ENCODE assay signal across 1 cellular context in the genomic region with DNA sequence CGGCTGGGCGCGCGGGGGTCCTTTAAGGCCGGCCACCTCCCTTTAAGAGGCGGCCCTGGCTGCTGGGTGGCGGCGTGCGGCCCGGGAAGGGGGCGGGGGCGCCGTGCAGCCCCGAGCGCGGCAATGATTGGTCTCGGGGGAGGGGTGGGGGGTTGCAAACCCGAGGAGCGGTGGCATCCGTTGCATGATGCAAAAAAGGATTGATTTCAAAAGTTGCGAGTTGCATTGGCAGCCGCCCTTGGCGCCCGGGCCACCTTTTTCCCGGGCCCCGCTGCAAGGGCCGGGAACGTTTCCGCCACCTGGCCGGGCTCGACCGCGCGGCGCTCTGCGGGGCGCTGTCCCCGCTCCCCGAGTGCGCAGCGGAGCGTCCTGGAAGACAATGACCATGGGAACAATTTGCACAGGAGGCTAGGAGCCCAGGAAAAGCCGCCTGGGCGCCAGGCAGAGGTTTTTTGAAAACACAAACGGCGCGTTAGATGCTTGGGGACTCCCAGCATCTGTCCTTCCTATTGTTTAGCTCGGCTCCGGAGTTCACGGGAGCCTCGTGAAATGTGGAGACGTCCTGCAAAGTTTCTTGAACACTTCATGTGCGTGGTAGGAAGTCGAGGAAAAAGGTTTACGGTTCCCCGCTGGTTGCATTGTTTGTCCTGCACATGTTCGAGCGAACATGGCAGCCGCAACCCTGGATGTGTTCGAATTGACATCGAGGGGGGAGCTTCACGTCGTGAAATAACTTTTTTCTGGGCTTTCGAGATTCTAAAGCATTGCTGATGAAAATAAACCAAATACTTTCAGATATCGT.
A peak's percentile ranks its signal among the peaks of the same experiment; 100 is the strongest.
TF ChIP-seq lines count a peak whose summit lies in the region.

A gene with protein sequence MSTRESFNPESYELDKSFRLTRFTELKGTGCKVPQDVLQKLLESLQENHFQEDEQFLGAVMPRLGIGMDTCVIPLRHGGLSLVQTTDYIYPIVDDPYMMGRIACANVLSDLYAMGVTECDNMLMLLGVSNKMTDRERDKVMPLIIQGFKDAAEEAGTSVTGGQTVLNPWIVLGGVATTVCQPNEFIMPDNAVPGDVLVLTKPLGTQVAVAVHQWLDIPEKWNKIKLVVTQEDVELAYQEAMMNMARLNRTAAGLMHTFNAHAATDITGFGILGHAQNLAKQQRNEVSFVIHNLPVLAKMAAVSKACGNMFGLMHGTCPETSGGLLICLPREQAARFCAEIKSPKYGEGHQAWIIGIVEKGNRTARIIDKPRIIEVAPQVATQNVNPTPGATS (minus strand): TSS at position 78 of the 802 bp plus-strand sequence. CDS start 3,343 bp downstream, outside the sequence.

TF ChIP-seq in WTC11, 78 proteins besides CTCF, POLR2A, EP300 and RAD21 (continued from another document and continues in another):
- TF ChIP-seq MXD4 (CRISPR knock-in tag; IDR thresholded peaks at IDR 0.05; ENCODE audit: borderline replicate concordance) (no peak), OVOL2 (CRISPR knock-in tag; IDR thresholded peaks at IDR 0.05; ENCODE audit: borderline replicate concordance) (no peak), ZNF121 (CRISPR knock-in tag; IDR thresholded peaks at IDR 0.05) (no peak), TP53 (CRISPR knock-in tag; IDR thresholded peaks at IDR 0.05) (no peak), SMAD3 (CRISPR knock-in tag; IDR thresholded peaks at IDR 0.05; ENCODE audit: borderline replicate concordance) (no peak), ZNF317 (CRISPR knock-in tag; IDR thresholded peaks at IDR 0.05; ENCODE audit: borderline replicate concordance, low read depth) (no peak), TCF7 (CRISPR knock-in tag; IDR thresholded peaks at IDR 0.05; ENCODE audit: low read depth) (no peak), RELA (CRISPR knock-in tag; IDR thresholded peaks at IDR 0.05; ENCODE audit: borderline replicate concordance) (no peak), GRHL2 (CRISPR knock-in tag; IDR thresholded peaks at IDR 0.05; ENCODE audit: insufficient replicate concordance, severe bottlenecking) (no peak), FOXP1 (CRISPR knock-in tag; IDR thresholded peaks at IDR 0.05; ENCODE audit: borderline replicate concordance) (peak; percentile 29; the same call in 1 of the 2 replicates), CREM (CRISPR knock-in tag; IDR thresholded peaks at IDR 0.05) (no peak), ELF4 (CRISPR knock-in tag; IDR thresholded peaks at IDR 0.05; ENCODE audit: low read depth) (no peak), ZNF263 (CRISPR knock-in tag; IDR thresholded peaks at IDR 0.05; ENCODE audit: low read depth) (no peak), GABPB1 (CRISPR knock-in tag; IDR thresholded peaks at IDR 0.05) (peak; percentile 88), MYBL2 (CRISPR knock-in tag; IDR thresholded peaks at IDR 0.05) (peak; percentile 92), GTF2I (CRISPR knock-in tag; conservative IDR thresholded peaks at IDR 0.05) (no peak), ZNF671 (CRISPR knock-in tag; IDR thresholded peaks at IDR 0.05) (no peak), CBFB (CRISPR knock-in tag; IDR thresholded peaks at IDR 0.05; ENCODE audit: low read depth) (no peak), NFYB (CRISPR knock-in tag; conservative IDR thresholded peaks at IDR 0.05; ENCODE audit: low read depth) (no peak), NR1H2 (CRISPR knock-in tag; IDR thresholded peaks at IDR 0.05) (no peak), FOXK1 (CRISPR knock-in tag; IDR thresholded peaks at IDR 0.05) (peak; percentile 41; the same call in 1 of the 2 replicates), JAZF1 (CRISPR knock-in tag; IDR thresholded peaks at IDR 0.05) (no peak), NR3C1 (CRISPR knock-in tag; conservative IDR thresholded peaks at IDR 0.05; ENCODE audit: low read depth) (no peak)
- TF ChIP-seq, protein P1, sequence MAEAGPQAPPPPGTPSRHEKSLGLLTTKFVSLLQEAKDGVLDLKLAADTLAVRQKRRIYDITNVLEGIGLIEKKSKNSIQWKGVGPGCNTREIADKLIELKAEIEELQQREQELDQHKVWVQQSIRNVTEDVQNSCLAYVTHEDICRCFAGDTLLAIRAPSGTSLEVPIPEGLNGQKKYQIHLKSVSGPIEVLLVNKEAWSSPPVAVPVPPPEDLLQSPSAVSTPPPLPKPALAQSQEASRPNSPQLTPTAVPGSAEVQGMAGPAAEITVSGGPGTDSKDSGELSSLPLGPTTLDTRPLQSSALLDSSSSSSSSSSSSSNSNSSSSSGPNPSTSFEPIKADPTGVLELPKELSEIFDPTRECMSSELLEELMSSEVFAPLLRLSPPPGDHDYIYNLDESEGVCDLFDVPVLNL (CRISPR knock-in tag; IDR thresholded peaks at IDR 0.05; ENCODE audit: borderline replicate concordance, low read depth), result no peak
- TF ChIP-seq, protein P2, sequence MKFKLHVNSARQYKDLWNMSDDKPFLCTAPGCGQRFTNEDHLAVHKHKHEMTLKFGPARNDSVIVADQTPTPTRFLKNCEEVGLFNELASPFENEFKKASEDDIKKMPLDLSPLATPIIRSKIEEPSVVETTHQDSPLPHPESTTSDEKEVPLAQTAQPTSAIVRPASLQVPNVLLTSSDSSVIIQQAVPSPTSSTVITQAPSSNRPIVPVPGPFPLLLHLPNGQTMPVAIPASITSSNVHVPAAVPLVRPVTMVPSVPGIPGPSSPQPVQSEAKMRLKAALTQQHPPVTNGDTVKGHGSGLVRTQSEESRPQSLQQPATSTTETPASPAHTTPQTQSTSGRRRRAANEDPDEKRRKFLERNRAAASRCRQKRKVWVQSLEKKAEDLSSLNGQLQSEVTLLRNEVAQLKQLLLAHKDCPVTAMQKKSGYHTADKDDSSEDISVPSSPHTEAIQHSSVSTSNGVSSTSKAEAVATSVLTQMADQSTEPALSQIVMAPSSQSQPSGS (CRISPR knock-in tag; IDR thresholded peaks at IDR 0.05; ENCODE audit: borderline replicate concordance, low read depth), result no peak
- TF ChIP-seq, protein P3, sequence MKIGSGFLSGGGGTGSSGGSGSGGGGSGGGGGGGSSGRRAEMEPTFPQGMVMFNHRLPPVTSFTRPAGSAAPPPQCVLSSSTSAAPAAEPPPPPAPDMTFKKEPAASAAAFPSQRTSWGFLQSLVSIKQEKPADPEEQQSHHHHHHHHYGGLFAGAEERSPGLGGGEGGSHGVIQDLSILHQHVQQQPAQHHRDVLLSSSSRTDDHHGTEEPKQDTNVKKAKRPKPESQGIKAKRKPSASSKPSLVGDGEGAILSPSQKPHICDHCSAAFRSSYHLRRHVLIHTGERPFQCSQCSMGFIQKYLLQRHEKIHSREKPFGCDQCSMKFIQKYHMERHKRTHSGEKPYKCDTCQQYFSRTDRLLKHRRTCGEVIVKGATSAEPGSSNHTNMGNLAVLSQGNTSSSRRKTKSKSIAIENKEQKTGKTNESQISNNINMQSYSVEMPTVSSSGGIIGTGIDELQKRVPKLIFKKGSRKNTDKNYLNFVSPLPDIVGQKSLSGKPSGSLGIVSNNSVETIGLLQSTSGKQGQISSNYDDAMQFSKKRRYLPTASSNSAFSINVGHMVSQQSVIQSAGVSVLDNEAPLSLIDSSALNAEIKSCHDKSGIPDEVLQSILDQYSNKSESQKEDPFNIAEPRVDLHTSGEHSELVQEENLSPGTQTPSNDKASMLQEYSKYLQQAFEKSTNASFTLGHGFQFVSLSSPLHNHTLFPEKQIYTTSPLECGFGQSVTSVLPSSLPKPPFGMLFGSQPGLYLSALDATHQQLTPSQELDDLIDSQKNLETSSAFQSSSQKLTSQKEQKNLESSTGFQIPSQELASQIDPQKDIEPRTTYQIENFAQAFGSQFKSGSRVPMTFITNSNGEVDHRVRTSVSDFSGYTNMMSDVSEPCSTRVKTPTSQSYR (CRISPR knock-in tag; IDR thresholded peaks at IDR 0.05), result 0 out of 2 replicates have a peak, but pooled peaks have one; percentile 53
- TF ChIP-seq, protein P4, sequence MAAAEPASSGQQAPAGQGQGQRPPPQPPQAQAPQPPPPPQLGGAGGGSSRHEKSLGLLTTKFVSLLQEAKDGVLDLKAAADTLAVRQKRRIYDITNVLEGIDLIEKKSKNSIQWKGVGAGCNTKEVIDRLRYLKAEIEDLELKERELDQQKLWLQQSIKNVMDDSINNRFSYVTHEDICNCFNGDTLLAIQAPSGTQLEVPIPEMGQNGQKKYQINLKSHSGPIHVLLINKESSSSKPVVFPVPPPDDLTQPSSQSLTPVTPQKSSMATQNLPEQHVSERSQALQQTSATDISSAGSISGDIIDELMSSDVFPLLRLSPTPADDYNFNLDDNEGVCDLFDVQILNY (CRISPR knock-in tag; IDR thresholded peaks at IDR 0.05), result no peak
- TF ChIP-seq, protein P5, sequence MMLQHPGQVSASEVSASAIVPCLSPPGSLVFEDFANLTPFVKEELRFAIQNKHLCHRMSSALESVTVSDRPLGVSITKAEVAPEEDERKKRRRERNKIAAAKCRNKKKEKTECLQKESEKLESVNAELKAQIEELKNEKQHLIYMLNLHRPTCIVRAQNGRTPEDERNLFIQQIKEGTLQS (CRISPR knock-in tag; conservative IDR thresholded peaks at IDR 0.05), result no peak
- TF ChIP-seq, protein P6, sequence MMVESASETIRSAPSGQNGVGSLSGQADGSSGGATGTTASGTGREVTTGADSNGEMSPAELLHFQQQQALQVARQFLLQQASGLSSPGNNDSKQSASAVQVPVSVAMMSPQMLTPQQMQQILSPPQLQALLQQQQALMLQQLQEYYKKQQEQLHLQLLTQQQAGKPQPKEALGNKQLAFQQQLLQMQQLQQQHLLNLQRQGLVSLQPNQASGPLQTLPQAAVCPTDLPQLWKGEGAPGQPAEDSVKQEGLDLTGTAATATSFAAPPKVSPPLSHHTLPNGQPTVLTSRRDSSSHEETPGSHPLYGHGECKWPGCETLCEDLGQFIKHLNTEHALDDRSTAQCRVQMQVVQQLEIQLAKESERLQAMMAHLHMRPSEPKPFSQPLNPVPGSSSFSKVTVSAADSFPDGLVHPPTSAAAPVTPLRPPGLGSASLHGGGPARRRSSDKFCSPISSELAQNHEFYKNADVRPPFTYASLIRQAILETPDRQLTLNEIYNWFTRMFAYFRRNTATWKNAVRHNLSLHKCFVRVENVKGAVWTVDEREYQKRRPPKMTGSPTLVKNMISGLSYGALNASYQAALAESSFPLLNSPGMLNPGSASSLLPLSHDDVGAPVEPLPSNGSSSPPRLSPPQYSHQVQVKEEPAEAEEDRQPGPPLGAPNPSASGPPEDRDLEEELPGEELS (CRISPR knock-in tag; IDR thresholded peaks at IDR 0.05), result peak; percentile 64
- TF ChIP-seq, protein P7, sequence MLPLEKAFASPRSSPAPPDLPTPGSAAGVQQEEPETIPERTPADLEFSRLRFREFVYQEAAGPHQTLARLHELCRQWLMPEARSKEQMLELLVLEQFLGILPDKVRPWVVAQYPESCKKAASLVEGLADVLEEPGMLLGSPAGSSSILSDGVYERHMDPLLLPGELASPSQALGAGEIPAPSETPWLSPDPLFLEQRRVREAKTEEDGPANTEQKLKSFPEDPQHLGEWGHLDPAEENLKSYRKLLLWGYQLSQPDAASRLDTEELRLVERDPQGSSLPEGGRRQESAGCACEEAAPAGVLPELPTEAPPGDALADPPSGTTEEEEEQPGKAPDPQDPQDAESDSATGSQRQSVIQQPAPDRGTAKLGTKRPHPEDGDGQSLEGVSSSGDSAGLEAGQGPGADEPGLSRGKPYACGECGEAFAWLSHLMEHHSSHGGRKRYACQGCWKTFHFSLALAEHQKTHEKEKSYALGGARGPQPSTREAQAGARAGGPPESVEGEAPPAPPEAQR (CRISPR knock-in tag; IDR thresholded peaks at IDR 0.05), result no peak
- TF ChIP-seq, protein P8, sequence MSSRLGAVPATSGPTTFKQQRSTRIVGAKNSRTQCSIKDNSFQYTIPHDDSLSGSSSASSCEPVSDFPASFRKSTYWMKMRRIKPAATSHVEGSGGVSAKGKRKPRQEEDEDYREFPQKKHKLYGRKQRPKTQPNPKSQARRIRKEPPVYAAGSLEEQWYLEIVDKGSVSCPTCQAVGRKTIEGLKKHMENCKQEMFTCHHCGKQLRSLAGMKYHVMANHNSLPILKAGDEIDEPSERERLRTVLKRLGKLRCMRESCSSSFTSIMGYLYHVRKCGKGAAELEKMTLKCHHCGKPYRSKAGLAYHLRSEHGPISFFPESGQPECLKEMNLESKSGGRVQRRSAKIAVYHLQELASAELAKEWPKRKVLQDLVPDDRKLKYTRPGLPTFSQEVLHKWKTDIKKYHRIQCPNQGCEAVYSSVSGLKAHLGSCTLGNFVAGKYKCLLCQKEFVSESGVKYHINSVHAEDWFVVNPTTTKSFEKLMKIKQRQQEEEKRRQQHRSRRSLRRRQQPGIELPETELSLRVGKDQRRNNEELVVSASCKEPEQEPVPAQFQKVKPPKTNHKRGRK (CRISPR knock-in tag; IDR thresholded peaks at IDR 0.05; ENCODE audit: borderline replicate concordance), result no peak
- TF ChIP-seq, protein P9, sequence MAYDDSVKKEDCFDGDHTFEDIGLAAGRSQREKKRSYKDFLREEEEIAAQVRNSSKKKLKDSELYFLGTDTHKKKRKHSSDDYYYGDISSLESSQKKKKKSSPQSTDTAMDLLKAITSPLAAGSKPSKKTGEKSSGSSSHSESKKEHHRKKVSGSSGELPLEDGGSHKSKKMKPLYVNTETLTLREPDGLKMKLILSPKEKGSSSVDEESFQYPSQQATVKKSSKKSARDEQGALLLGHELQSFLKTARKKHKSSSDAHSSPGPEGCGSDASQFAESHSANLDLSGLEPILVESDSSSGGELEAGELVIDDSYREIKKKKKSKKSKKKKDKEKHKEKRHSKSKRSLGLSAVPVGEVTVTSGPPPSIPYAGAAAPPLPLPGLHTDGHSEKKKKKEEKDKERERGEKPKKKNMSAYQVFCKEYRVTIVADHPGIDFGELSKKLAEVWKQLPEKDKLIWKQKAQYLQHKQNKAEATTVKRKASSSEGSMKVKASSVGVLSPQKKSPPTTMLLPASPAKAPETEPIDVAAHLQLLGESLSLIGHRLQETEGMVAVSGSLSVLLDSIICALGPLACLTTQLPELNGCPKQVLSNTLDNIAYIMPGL (CRISPR knock-in tag; IDR thresholded peaks at IDR 0.05), result no peak; the same call in 1 of the 2 replicates
- TF ChIP-seq, protein P10, sequence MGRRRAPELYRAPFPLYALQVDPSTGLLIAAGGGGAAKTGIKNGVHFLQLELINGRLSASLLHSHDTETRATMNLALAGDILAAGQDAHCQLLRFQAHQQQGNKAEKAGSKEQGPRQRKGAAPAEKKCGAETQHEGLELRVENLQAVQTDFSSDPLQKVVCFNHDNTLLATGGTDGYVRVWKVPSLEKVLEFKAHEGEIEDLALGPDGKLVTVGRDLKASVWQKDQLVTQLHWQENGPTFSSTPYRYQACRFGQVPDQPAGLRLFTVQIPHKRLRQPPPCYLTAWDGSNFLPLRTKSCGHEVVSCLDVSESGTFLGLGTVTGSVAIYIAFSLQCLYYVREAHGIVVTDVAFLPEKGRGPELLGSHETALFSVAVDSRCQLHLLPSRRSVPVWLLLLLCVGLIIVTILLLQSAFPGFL (CRISPR knock-in tag; IDR thresholded peaks at IDR 0.05; ENCODE audit: borderline replicate concordance), result no peak
